Comparison of ENCODE assay signal across 10 cellular contexts in the genomic region with DNA sequence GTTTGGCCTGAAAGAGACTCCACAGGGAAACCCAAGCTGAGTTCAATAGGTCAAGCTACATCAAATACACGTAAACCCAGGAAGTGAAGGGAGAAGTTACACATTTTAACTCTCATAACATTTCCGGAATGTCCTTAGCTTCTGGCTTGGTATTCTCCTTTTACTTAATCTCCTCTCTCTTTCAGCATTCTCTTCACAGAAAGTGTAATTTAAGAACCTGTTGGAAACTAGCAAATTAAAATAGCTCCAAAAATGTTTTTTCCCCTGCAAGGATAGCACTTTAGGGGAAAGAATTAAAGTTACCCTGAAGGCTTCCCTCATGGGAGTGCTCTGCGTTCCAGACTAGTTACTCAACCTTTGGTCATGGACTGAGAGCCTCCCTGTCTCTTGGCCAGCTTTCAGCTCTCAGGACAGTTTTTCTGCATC.
DNase-seq lines count a peak whose midpoint lies in the region; ATAC-seq and TF ChIP-seq lines count a peak whose summit lies in the region.
"Had no signal": no experiment of that assay in that cellular context is flagged by ENCODE, and none has a peak within 500 bp of the region (broad histone marks: within the 10 kb centered on the region; RNA-seq: fewer than 3 reads in every experiment).

No MANE protein-coding gene starts in this region.

- H3K4me1 ChIP-seq in right atrium auricular region: no peaks in the 10 kb centered on the region

- H3K4me3 ChIP-seq in right atrium auricular region: no peak overlapping the region

- peak; percentile 42 for DNase-seq in Right ventricle myocardium superior
- no peak for DNase-seq in right atrium auricular region (ENCODE audit: low spot score)
- peak; percentile 26 for DNase-seq in brain pericyte (ENCODE audit: low read depth, low spot score)
- DNase-seq in left kidney (ENCODE audit: low read depth, low spot score): peak; percentile 19
- no peak for DNase-seq in NOMO-1 treated with dmso at 0.1 percent for 144 hours (lab: John Stamatoyannopoulos, UW; ENCODE audit: unreplicated experiment)
- no peak for DNase-seq in NCI-H2196 treated with DMSO at 0.1 percent for 48 hours (lab: John Stamatoyannopoulos, UW; ENCODE audit: unreplicated experiment)
- DNase-seq: activated effector memory CD4-positive, alpha-beta T cell treated with Interleukin-2 at 50 U/mL for 16 hours; NCI-H2171 treated with DMSO at 0.1 percent for 48 hours had no signal

- no peak for TF ChIP-seq CTCF in right atrium auricular region (IDR thresholded peaks at IDR 0.05)

- no peaks in the 10 kb centered on the region for H3K27me3 ChIP-seq in right atrium auricular region

- peaks cover 0 to 8% of the 10 kb centered on the region in 2 donors for H3K9me3 ChIP-seq in right atrium auricular region

- H3K36me3 ChIP-seq in right atrium auricular region: no peaks in the 10 kb centered on the region

- intact Hi-C loops in Right ventricle myocardium superior (cut with DNase I): no loop called here

- peak overlapping the region in 1 of 2 donors; percentile 27 for H3K27ac ChIP-seq in right atrium auricular region

- ATAC-seq in Right ventricle myocardium superior (ENCODE audit: poor library complexity): peak; percentile 94
- ATAC-seq in GM21737 (IDR thresholded peaks at IDR 0.05; ENCODE audit: unreplicated experiment): no peak
- ATAC-seq in GM21576 (IDR thresholded peaks at IDR 0.05; ENCODE audit: unreplicated experiment): no peak

Comparison
In these comparisons a context has a peak if more than half of its experiments do, and no peak if none do; other contexts are left out.
1. DNase-seq: peak in Right ventricle myocardium superior (single experiment), brain pericyte (single experiment) and left kidney (single experiment); none in right atrium auricular region (single experiment), NOMO-1 treated with dmso at 0.1 percent for 144 hours (single experiment) and NCI-H2196 treated with DMSO at 0.1 percent for 48 hours (single experiment).